9 cellular contexts compared by ENCODE assay signal in the genomic region with DNA sequence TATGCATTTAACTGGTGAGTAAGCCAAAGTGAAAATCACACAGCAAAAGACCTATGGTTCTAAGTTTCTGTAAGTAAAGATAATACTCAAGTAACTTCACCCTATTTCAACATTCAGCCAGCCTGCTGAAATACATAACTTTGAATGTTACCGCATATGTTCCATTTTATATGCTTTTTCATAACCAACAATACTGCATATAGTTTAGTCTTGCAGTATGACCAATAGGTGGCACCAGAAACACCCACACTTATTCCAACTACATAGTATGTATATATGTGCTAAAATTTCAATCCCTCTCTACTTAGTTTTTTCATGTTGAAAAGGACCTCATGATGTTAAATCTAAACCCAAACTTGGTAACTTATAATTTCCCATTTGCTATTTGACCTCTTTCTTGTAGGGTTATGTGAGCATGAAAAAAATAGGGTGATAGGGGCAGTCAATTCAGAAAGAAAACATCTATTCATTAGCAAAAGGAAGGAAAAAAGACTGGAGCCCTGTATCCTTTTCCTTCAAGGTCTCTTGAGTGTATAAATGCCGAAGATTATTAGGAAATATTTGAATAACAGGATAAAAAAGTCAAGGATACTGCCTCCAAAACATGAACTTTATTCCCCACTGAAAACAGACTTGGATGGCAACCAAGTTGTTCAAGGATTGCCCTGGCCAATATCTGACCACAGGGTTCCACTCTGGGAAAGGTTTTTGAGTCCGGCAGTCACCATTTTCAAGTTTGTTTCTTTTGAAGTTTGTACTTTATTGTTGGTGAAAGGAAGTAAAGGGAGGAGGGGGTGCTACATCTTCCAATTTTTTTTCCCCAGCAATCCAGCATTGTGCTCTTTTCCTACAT. TPM values are rescaled to one million over a fixed set of nuclear protein-coding genes. Genes with fewer than 3 reads are reported as not detected.
A peak's percentile ranks its signal among the peaks of the same experiment; 100 is the strongest.
DNase-seq lines count a peak whose midpoint lies in the region; ATAC-seq and TF ChIP-seq lines count a peak whose summit lies in the region.
"Had no signal": no experiment of that assay in that cellular context is flagged by ENCODE, and none has a peak within 500 bp of the region (broad histone marks: within the 10 kb centered on the region; RNA-seq: fewer than 3 reads in every experiment).

No MANE protein-coding gene starts in this region.

- H3K4me3 ChIP-seq in RWPE2 (ENCODE audit: severe bottlenecking): no peak overlapping the region
- no peak overlapping the region for H3K4me3 ChIP-seq in spleen

- no peaks in the 10 kb centered on the region for H3K9me3 Mint-ChIP-seq in activated naive CD4-positive, alpha-beta T cell treated with anti-CD3 and anti-CD28 coated beads, Interleukin-2, amount 50 U/mL, for 72 hours

- H3K36me3 ChIP-seq in RWPE2 (ENCODE audit: low read depth) (no peaks in the 10 kb centered on the region), spleen (no peaks in the 10 kb centered on the region)

- no peaks in the 10 kb centered on the region for H3K36me3 Mint-ChIP-seq in activated naive CD4-positive, alpha-beta T cell treated with anti-CD3 and anti-CD28 coated beads, Interleukin-2, amount 50 U/mL, for 72 hours

- peak; percentile 90 for TF ChIP-seq CTCF in RWPE2 (IDR thresholded peaks at IDR 0.05; ENCODE audit: poor library complexity, severe bottlenecking)
- TF ChIP-seq CTCF in spleen (IDR thresholded peaks at IDR 0.05 in 8 of 11, conservative IDR thresholded peaks at IDR 0.05 in 3 of 11): peak in 10 of 11 experiments; percentile 13 to 62 (median 50)

- peak; percentile 64 to 75 for ATAC-seq in activated naive CD4-positive, alpha-beta T cell treated with anti-CD3 and anti-CD28 coated beads, Interleukin-2, amount 50 U/mL, for 72 hours
- peak; percentile 57 for ATAC-seq in HG03060 (IDR thresholded peaks at IDR 0.05; ENCODE audit: low read depth, unreplicated experiment)
- peak; percentile 70 for ATAC-seq in RWPE2 (ENCODE audit: low read depth)

- H3K9me3 ChIP-seq in RWPE2 (ENCODE audit: severe bottlenecking) (no peaks in the 10 kb centered on the region), spleen (peaks cover 0 to 4% (median 0%) of the 10 kb centered on the region in 8 donors)

- H3K4me1 ChIP-seq in RWPE2 (ENCODE audit: insufficient read depth, poor library complexity, severe bottlenecking) (peaks cover 5% of the 10 kb centered on the region), spleen (peaks cover 0 to 24% (median 7%) of the 10 kb centered on the region in 6 donors)

- H3K27ac Mint-ChIP-seq in activated naive CD4-positive, alpha-beta T cell treated with anti-CD3 and anti-CD28 coated beads, Interleukin-2, amount 50 U/mL, for 72 hours: no peak overlapping the region

- H3K27ac ChIP-seq in RWPE2 (ENCODE audit: poor library complexity, severe bottlenecking): no peak overlapping the region
- H3K27ac ChIP-seq in spleen: peak overlapping the region in 6 of 8 donors; percentile 37 to 64 (median 60)
- no peak overlapping the region for H3K27ac ChIP-seq in caudate nucleus (ENCODE audit: low read depth, low read length)
- H3K27ac ChIP-seq: epithelial cell of prostate had no signal

- no peak for DNase-seq in activated naive CD4-positive, alpha-beta T cell treated with anti-CD3 and anti-CD28 coated beads, Interleukin-2, amount 50 U/mL, for 72 hours (ENCODE audit: low spot score in 2 of 2)
- no peak for DNase-seq in activated naive CD4-positive, alpha-beta T cell treated with Interleukin-2 at 50 U/mL for 16 hours
- no peak for DNase-seq in RWPE2 (ENCODE audit: low spot score)
- peak; percentile 71 for DNase-seq in fibroblast of peridontal ligament (ENCODE audit: extremely low read depth)
- no peak for DNase-seq in spleen
- no peak for DNase-seq in stimulated activated CD4-positive, alpha-beta T cell treated with anti-CD3 and anti-CD28 coated beads, Interleukin-2, amount 100 ng/mL, for 48 hours
- no peak for DNase-seq in caudate nucleus (lab: John Stamatoyannopoulos, UW)

- no peak for TF ChIP-seq POLR2A in spleen (IDR thresholded peaks at IDR 0.05)

- intact Hi-C loops in spleen (cut with DNase I; ENCODE audit: low total_unique reads): no loop called here

- 45 to 57% (median 46%) methylated on average over 3 of the region's 3 CpGs for WGBS in spleen, 5 donors

- H3K27me3 ChIP-seq in RWPE2 (ENCODE audit: insufficient read depth, poor library complexity, severe bottlenecking) (no peaks in the 10 kb centered on the region), spleen (replicated peaks in 1 of 7) (no peaks in the 10 kb centered on the region)

RNA-seq across cellular contexts. Expression of gene FZD4, which starts 23.8 kb away (rescaled TPM):
- total RNA-seq in activated naive CD4-positive, alpha-beta T cell treated with anti-CD3 and anti-CD28 coated beads, Interleukin-2, amount 50 U/mL, for 72 hours: under 1 TPM; 0.05 to 0.16 TPM
- total RNA-seq in spleen: 10 to 100 TPM; 13.2 to 46.7 (median 36.1) TPM
- 1 to 10 TPM; 3.0 to 9.4 (median 5.0) TPM for polyA plus RNA-seq in spleen

RNA-seq across cellular contexts. Expression of gene TMEM135, which starts 58.8 kb away (rescaled TPM):
- total RNA-seq in activated naive CD4-positive, alpha-beta T cell treated with anti-CD3 and anti-CD28 coated beads, Interleukin-2, amount 50 U/mL, for 72 hours: 10 to 100 TPM; 14.3 to 24.0 TPM
- total RNA-seq in spleen: 10 to 100 TPM; 18.5 to 31.7 (median 22.9) TPM
- polyA plus RNA-seq in spleen: 1 to 10 TPM; 3.5 to 4.1 (median 3.6) TPM

Comparison
In these comparisons a context has a peak if more than half of its experiments do, and no peak if none do; other contexts are left out.
1. H3K27ac ChIP-seq: peak in spleen (6 of 8); none in RWPE2 (single experiment) and caudate nucleus (single experiment).
2. RNA of gene FZD4, which starts 23.8 kb away (total RNA-seq): 13.2 to 46.7 TPM in spleen; 0.05 to 0.16 TPM in activated naive CD4-positive, alpha-beta T cell treated with anti-CD3 and anti-CD28 coated beads, Interleukin-2, amount 50 U/mL, for 72 hours; every median in the first group is over 10 times any median in the second.
3. Peak in every context shown above with its lines, with median percentiles within 50 percentile points of each other: ATAC-seq.